ENCODE assay signal across 11 cellular contexts in the genomic region with DNA sequence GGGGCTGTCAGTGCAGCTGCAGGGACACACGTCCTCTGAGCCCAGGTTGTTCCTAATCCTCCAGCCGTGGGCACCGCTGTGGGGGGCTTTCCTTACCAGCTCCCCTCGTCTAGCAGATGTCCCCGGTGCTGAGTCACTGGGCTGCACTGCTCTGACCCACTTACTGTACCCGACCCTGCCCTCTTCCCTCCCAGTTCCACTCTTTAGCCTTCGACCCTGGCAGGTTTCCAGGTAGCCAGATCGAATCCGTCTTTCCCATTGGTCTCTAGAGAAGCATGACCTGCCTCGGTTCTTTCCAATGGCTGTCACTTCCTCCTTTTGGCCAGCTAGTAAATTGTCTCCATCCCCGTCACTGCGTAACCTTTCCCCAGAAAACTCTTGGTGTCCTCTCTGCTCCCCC. TPM values are rescaled to one million over a fixed set of nuclear protein-coding genes. Genes with fewer than 3 reads are reported as not detected.
DNase-seq lines count a peak whose midpoint lies in the region; ATAC-seq, FAIRE-seq and TF ChIP-seq lines count a peak whose summit lies in the region.
"Had no signal": no experiment of that assay in that cellular context is flagged by ENCODE, and none has a peak within 500 bp of the region (broad histone marks: within the 10 kb centered on the region; RNA-seq: fewer than 3 reads in every experiment).

No MANE protein-coding gene starts in this region.

- H3K79me1 ChIP-seq in H1 (ENCODE audit: low read depth, low read length): no peaks in the 10 kb centered on the region
- H3K79me1 ChIP-seq in neuronal stem cell (ENCODE audit: low read depth, low read length): no peaks in the 10 kb centered on the region

- no peak overlapping the region for H2BK15ac ChIP-seq in H1 (ENCODE audit: low read length)
- H2BK15ac ChIP-seq in neuronal stem cell (ENCODE audit: low read length): no peak overlapping the region

- H3K27me3 ChIP-seq in H1 (replicated peaks in 1 of 4; ENCODE audit: control insufficient read depth in 3 of 4, extremely low read depth in 1 of 4, insufficient read depth in 3 of 4, low read length in 3 of 4) (no peaks in the 10 kb centered on the region), neuronal stem cell (ENCODE audit: control insufficient read depth in 3 of 3, insufficient read depth in 3 of 3, low read depth in 1 of 3, low read length in 3 of 3) (no peaks in the 10 kb centered on the region), Karpas-422 (ENCODE audit: low read length) (no peaks in the 10 kb centered on the region)

- no peak for TF ChIP-seq POLR2A in NB4 (IDR thresholded peaks at IDR 0.05; ENCODE audit: extremely low read depth, insufficient read length)
- no peak for TF ChIP-seq POLR2A in H1 (IDR thresholded peaks at IDR 0.05; ENCODE audit: control extremely low read depth in 1 of 2, low read depth in 2 of 2, low read length in 2 of 2)

- H3K23ac ChIP-seq in H1 (ENCODE audit: insufficient read length) (no peak overlapping the region), neuronal stem cell (ENCODE audit: low read depth, low read length, poor library complexity) (no peak overlapping the region)

- no peaks in the 10 kb centered on the region for H3K9me2 ChIP-seq in Karpas-422 (replicated peaks; ENCODE audit: insufficient read depth, low read length)

- H3K4me3 ChIP-seq in NB4 (ENCODE audit: low read depth, low read length) (no peak overlapping the region), H1 (ENCODE audit: extremely low read depth in 1 of 4, insufficient read depth in 2 of 4, low read depth in 3 of 4, low read length in 4 of 4) (no peak overlapping the region), neuronal stem cell (ENCODE audit: low read length in 2 of 2) (no peak overlapping the region), Karpas-422 (ENCODE audit: low read length) (no peak overlapping the region)

- peaks cover 0 to 3% (median 0%) of the 10 kb centered on the region in 3 donors for H3K27me3 Mint-ChIP-seq in CD14-positive monocyte (ENCODE audit: low read depth in 3 of 3)

- CTCF ChIA-PET in H1 (lab: Charles Lee; ENCODE audit: partially characterized antibody): interaction anchor here (1.1 to 1.7 kb wide), 3 partner anchors 9 to 285 kb away, joined by 3 to 5 read pairs (median 3); no protein-coding TSS in a partner anchor

- no peak for TF ChIP-seq RAD21 in H1 (IDR thresholded peaks at IDR 0.05 in 1 of 2, conservative IDR thresholded peaks at IDR 0.05 in 1 of 2; ENCODE audit: low read depth in 2 of 2, low read length in 2 of 2)

- ATAC-seq in HG03571 (IDR thresholded peaks at IDR 0.05; ENCODE audit: unreplicated experiment): no peak

- H4K91ac ChIP-seq in H1 (replicated peaks; ENCODE audit: insufficient read length, low read length) (no peak overlapping the region), neuronal stem cell (ENCODE audit: low read depth, low read length, poor library complexity) (no peak overlapping the region)

- H4K5ac ChIP-seq in H1 (ENCODE audit: insufficient read length, low read depth, low read length): no peak overlapping the region

- no peak overlapping the region for H3K27ac ChIP-seq in H1 (ENCODE audit: low read depth, low read length)
- no peak overlapping the region for H3K27ac ChIP-seq in neuronal stem cell (replicated peaks; ENCODE audit: low read length)
- H3K27ac ChIP-seq in Karpas-422 (ENCODE audit: low read length): no peak overlapping the region

- intact Hi-C loops in CD14-positive monocyte (cut with micrococcal nuclease): no loop called here

- H3K4ac ChIP-seq in H1 (replicated peaks; ENCODE audit: insufficient read length, low read depth, low read length) (no peak overlapping the region), neuronal stem cell (ENCODE audit: low read length) (no peak overlapping the region)

- H4K20me1 ChIP-seq in H1 (replicated peaks in 1 of 2; ENCODE audit: control insufficient read depth in 1 of 2, insufficient read depth in 2 of 2, low read length in 2 of 2) (peaks cover 0 to 2% of the 10 kb centered on the region in 2 experiments), Karpas-422 (ENCODE audit: insufficient read depth, low read depth, low read length) (0 out of 2 replicates have a peak, but pooled peaks cover 3% of the 10 kb centered on the region)

- peaks cover 46 to 69% of the 10 kb centered on the region in 2 donors for H3K36me3 Mint-ChIP-seq in CD14-positive monocyte

- no peak for FAIRE-seq in H1 (lab: Jason Lieb, UNC)
- FAIRE-seq: GM12892 had no signal

- H3K9me3 ChIP-seq in H1 (ENCODE audit: insufficient read depth in 2 of 2, low read depth in 1 of 2, low read length in 1 of 2): no peaks in the 10 kb centered on the region
- H3K9me3 ChIP-seq in neuronal stem cell (replicated peaks in 1 of 2; ENCODE audit: control insufficient read depth in 2 of 2, insufficient read depth in 1 of 2, low read depth in 1 of 2, low read length in 2 of 2): no peaks in the 10 kb centered on the region
- no peaks in the 10 kb centered on the region for H3K9me3 ChIP-seq in Karpas-422 (ENCODE audit: low read length)

- no peak overlapping the region for H2BK20ac ChIP-seq in H1 (ENCODE audit: low read length)

- H2AK5ac ChIP-seq in H1 (ENCODE audit: low read depth, low read length) (no peak overlapping the region), neuronal stem cell (ENCODE audit: low read depth, low read length) (no peak overlapping the region)

- H3K27ac Mint-ChIP-seq in CD14-positive monocyte: peak overlapping the region; percentile 43 to 96 (median 90)

- H2AFZ ChIP-seq in H1 (ENCODE audit: low read length) (no peak overlapping the region), neuronal stem cell (ENCODE audit: low read length) (no peak overlapping the region), Karpas-422 (ENCODE audit: low read length) (no peak overlapping the region)

- peaks cover 36% of the 10 kb centered on the region for H3K4me1 Mint-ChIP-seq in CD14-positive monocyte

- no peak overlapping the region for H3K4me3 Mint-ChIP-seq in CD14-positive monocyte
- H3K4me3 Mint-ChIP-seq: activated naive CD4-positive, alpha-beta T cell treated with anti-CD3 and anti-CD28 coated beads for 36 hours had no signal

- H2BK120ac ChIP-seq in H1 (replicated peaks; ENCODE audit: low read depth, low read length): no peak overlapping the region
- H2BK120ac ChIP-seq in neuronal stem cell (ENCODE audit: low read depth, low read length): no peak overlapping the region

- H4K8ac ChIP-seq in H1 (ENCODE audit: extremely low read depth, insufficient read depth, low read length): peak overlapping the region; percentile 16; the same call in 1 of the 2 replicates
- H4K8ac ChIP-seq in neuronal stem cell (ENCODE audit: low read depth, low read length): no peak overlapping the region

- TF ChIP-seq CTCF in CD14-positive monocyte (IDR thresholded peaks at IDR 0.05) (no peak), NB4 (IDR thresholded peaks at IDR 0.05; ENCODE audit: low read depth, low read length) (no peak), H1 (IDR thresholded peaks at IDR 0.05; ENCODE audit: control extremely low read depth in 1 of 3, insufficient read depth in 1 of 3, low read depth in 1 of 3, low read length in 3 of 3) (no peak)

- no peak overlapping the region for H3K4me2 ChIP-seq in H1 (ENCODE audit: insufficient read depth in 1 of 2, low read depth in 2 of 2, low read length in 2 of 2)
- H3K4me2 ChIP-seq in neuronal stem cell (ENCODE audit: insufficient read depth, low read length, poor library complexity, severe bottlenecking): no peak overlapping the region
- no peak overlapping the region for H3K4me2 ChIP-seq in Karpas-422 (ENCODE audit: low read depth, low read length, poor library complexity, severe bottlenecking)

- POLR2A ChIA-PET in H1 (lab: Charles Lee; ENCODE audit: partially characterized antibody): interaction anchor here (0.9 kb wide), 1 partner anchor 9 kb away, joined by 3 read pairs; no protein-coding TSS in a partner anchor

- no peak for TF ChIP-seq EP300 in H1 (IDR thresholded peaks at IDR 0.05; ENCODE audit: borderline replicate concordance in 1 of 2, low read depth in 2 of 2, low read length in 2 of 2)

- H3K9ac ChIP-seq in H1 (replicated peaks in 1 of 4; ENCODE audit: extremely low read depth in 1 of 4, low read depth in 3 of 4, low read length in 3 of 4) (no peak overlapping the region), neuronal stem cell (ENCODE audit: low read depth, low read length, poor library complexity) (no peak overlapping the region), Karpas-422 (ENCODE audit: low read length) (no peak overlapping the region)

- H3K79me2 ChIP-seq in H1 (ENCODE audit: control insufficient read depth in 1 of 2, insufficient read depth in 2 of 2, low read length in 2 of 2) (no peaks in the 10 kb centered on the region), Karpas-422 (ENCODE audit: low read length) (no peaks in the 10 kb centered on the region)

- H2BK5ac ChIP-seq in H1 (ENCODE audit: low read depth, low read length): no peak overlapping the region
- H2BK5ac ChIP-seq in neuronal stem cell (ENCODE audit: low read length): no peak overlapping the region

- no peak overlapping the region for H2BK12ac ChIP-seq in H1 (ENCODE audit: low read depth, low read length)
- no peak overlapping the region for H2BK12ac ChIP-seq in neuronal stem cell (ENCODE audit: low read length)

- H3K18ac ChIP-seq in H1 (ENCODE audit: extremely low read depth, low read length) (no peak overlapping the region), neuronal stem cell (ENCODE audit: low read length) (peak overlapping the region; percentile 69)

- WGBS in H1 (ENCODE audit: extremely low coverage in 1 of 2, insufficient coverage in 1 of 2, insufficient read length in 1 of 2, insufficient replicate concordance in 2 of 2, low coverage in 1 of 2, low lambda C conversion rate in 2 of 2, missing lambda C conversion rate in 1 of 2), 2 experiments: 91% methylated on average over 12 of the region's 12 CpGs; no CpG with 5 or more reads in 1 of the 2 experiments
- no CpG with 5 or more reads among the region's 12 CpGs for WGBS in neuronal stem cell (ENCODE audit: extremely low coverage in 2 of 2, insufficient read length in 2 of 2, insufficient replicate concordance in 1 of 2), 2 donors

- H3K14ac ChIP-seq in H1 (ENCODE audit: insufficient read length) (no peak overlapping the region), neuronal stem cell (ENCODE audit: low read length) (no peak overlapping the region)

- H3K36me3 ChIP-seq in H1 (ENCODE audit: control insufficient read depth in 2 of 4, insufficient read depth in 4 of 4, low read length in 3 of 4) (peaks cover 0 to 3% (median 0%) of the 10 kb centered on the region in 4 experiments; a peak in 2 of 8 replicates), neuronal stem cell (replicated peaks in 1 of 2; ENCODE audit: control insufficient read depth in 2 of 2, insufficient read depth in 2 of 2, low read length in 2 of 2) (peaks cover 0 to 6% of the 10 kb centered on the region in 2 donors), Karpas-422 (ENCODE audit: insufficient read depth, low read length) (no peaks in the 10 kb centered on the region)

- H3K4me1 ChIP-seq in H1 (replicated peaks in 1 of 4; ENCODE audit: control insufficient read depth in 3 of 4, insufficient read depth in 4 of 4, low read length in 3 of 4) (peaks cover 0 to 3% (median 0%) of the 10 kb centered on the region in 4 experiments; a peak in 2 of 7 replicates), neuronal stem cell (ENCODE audit: control insufficient read depth in 2 of 2, insufficient read depth in 1 of 2, low read depth in 1 of 2, low read length in 2 of 2) (peaks cover 3 to 13% of the 10 kb centered on the region in 2 donors), Karpas-422 (ENCODE audit: low read length) (no peaks in the 10 kb centered on the region)

- no peak overlapping the region for H3K56ac ChIP-seq in H1 (replicated peaks; ENCODE audit: insufficient read length, low read depth, low read length)

- 0 out of 2 replicates have a peak, but pooled peaks cover 2% of the 10 kb centered on the region for H3K23me2 ChIP-seq in H1 (ENCODE audit: low read depth, low read length)

- peaks cover 0 to 3% (median 0%) of the 10 kb centered on the region in 7 donors for H3K9me3 Mint-ChIP-seq in CD14-positive monocyte
- H3K9me3 Mint-ChIP-seq: activated naive CD4-positive, alpha-beta T cell treated with anti-CD3 and anti-CD28 coated beads for 36 hours had no signal

- DNase-seq in CD14-positive monocyte (ENCODE audit: low spot score) (no peak), NB4 (ENCODE audit: low read depth) (peak; percentile 39), H1 (ENCODE audit: low read depth in 1 of 2, low spot score in 2 of 2) (no peak), neuronal stem cell (ENCODE audit: low spot score) (no peak), AG08396 (ENCODE audit: low spot score) (no peak), Karpas-422 (no peak), DMS53 (lab: John Stamatoyannopoulos, UW) (no peak)
- DNase-seq: NCI-H1694 treated with DMSO at 0.1 percent for 48 hours had no signal

RNA-seq across cellular contexts. Expression of gene ELK3, which starts 48.4 kb away (rescaled TPM):
- polyA plus RNA-seq in CD14-positive monocyte (10 to 100 TPM; 12.1 to 14.6 TPM), H1 (2011; rRNA removed) (3.5 and 4.4 TPM in 2 replicates)
- 13.3 and 14.3 TPM in 2 replicates for total RNA-seq in H1 (2021; fragmentation: NEBNext Ultra II Directional; extraction: Animal tissue kit (Norgen Biotek cat#: 25700))
- polyA plus RNA-seq in H1 (2011; cell fraction: cytosol; rRNA removed): 3.7 TPM
- polyA plus RNA-seq in H1 (2011; cell fraction: nucleus; rRNA removed): 29.8 TPM
- polyA plus RNA-seq in H1 (2012, experiment 1 of 2): 5.1 to 7.2 TPM (median 6.9 TPM) in 4 replicates
- 0.77 TPM for polyA plus RNA-seq in H1 (2012, experiment 2 of 2)
- polyA plus RNA-seq in H1 (2013, experiment 1 of 2): 20.7 TPM
- polyA plus RNA-seq in H1 (2013, experiment 2 of 2): 19.2 TPM
- 8.6 and 9.1 TPM in 2 replicates for polyA minus RNA-seq in H1 (2011; rRNA and poly(A)+ RNA removed)
- polyA minus RNA-seq in H1 (2011; cell fraction: cytosol; rRNA and poly(A)+ RNA removed): 6.9 TPM
- 15.2 TPM for polyA minus RNA-seq in H1 (2011; cell fraction: nucleus; rRNA and poly(A)+ RNA removed)
- polyA plus RNA-seq in neuronal stem cell (2013, experiment 1 of 2): 6.3 TPM
- 6.6 TPM for polyA plus RNA-seq in neuronal stem cell (2013, experiment 2 of 2)
- total RNA-seq in Karpas-422 (2014; rRNA removed; shearing (Covaris generic); ENCODE audit: low replicate concordance): 1.2 and 1.8 TPM in 2 replicates
